Comparison of ENCODE assay signal across 26 cellular contexts in the genomic region with DNA sequence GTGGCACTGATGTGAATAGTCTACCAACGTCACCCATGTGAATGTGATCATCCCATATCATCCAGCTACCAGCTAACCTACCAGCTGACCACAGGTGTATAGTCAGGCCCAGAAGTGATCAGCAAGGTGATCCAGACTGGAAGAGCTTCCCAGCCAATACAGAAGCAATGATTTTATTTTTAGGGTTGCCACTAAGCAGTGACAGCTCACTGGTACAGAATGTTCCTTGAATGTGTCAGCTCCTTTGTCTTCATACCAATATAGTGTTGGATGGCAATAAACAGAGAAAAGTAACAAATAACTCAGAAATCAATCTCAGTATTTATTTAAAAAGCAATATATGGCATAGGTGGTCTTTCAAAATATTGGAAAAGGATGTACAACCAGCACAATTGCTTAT.
DNase-seq lines count a peak whose midpoint lies in the region; ATAC-seq, FAIRE-seq and TF ChIP-seq lines count a peak whose summit lies in the region.
"Had no signal": no experiment of that assay in that cellular context is flagged by ENCODE, and none has a peak within 500 bp of the region (broad histone marks: within the 10 kb centered on the region; RNA-seq: fewer than 3 reads in every experiment).

No MANE protein-coding gene starts in this region.

- in situ Hi-C loops in mammary epithelial cell (cut with MboI; ENCODE audit: low sequenced_read_pairs in 2 of 2), result no loop called here

- no peak overlapping the region for H2AFZ ChIP-seq in mammary epithelial cell (ENCODE audit: low read depth, low read length)
- H2AFZ ChIP-seq: GM23248 had no signal

- H3K9me3 Mint-ChIP-seq in MCF 10A (ENCODE audit: unreplicated experiment), result no peaks in the 10 kb centered on the region
- H3K9me3 Mint-ChIP-seq: CD4-positive, alpha-beta T cell had no signal

- intact Hi-C loops in MCF 10A (cut with micrococcal nuclease), result no loop called here
- intact Hi-C loops in mammary epithelial cell (cut with micrococcal nuclease), result no loop called here
- intact Hi-C loops in A673 (cut with micrococcal nuclease; ENCODE audit: unreplicated experiment), result loop anchor here (5.0 kb wide), 2 partner anchors 522 to 817 kb away; no protein-coding TSS in a partner anchor
- intact Hi-C loops in pancreas (cut with DNase I), result no loop called here

- no peaks in the 10 kb centered on the region for H3K27me3 Mint-ChIP-seq in MCF 10A (ENCODE audit: insufficient read depth, unreplicated experiment)

- H3K4me1 ChIP-seq in mammary epithelial cell (ENCODE audit: insufficient read depth, low read length), result no peaks in the 10 kb centered on the region
- peaks cover 67% of the 10 kb centered on the region for H3K4me1 ChIP-seq in A673 (ENCODE audit: insufficient read depth, low read length, poor library complexity, severe bottlenecking)
- H3K4me1 ChIP-seq in upper lobe of left lung, result no peaks in the 10 kb centered on the region
- peaks cover 0 to 4% (median 0%) of the 10 kb centered on the region in 3 donors for H3K4me1 ChIP-seq in pancreas
- H3K4me1 ChIP-seq: BE2C; BLaER1 treated with 17β-estradiol and CSF1 and Interleukin-3, amounts not matched to agents 10 nM and 100 nM had no signal

- CTCF ChIA-PET in MCF 10A (lab: Yijun Ruan, JAX) (interaction anchor here (0.6 to 1.1 kb wide), 2 partner anchors 10 to 385 kb away, joined by 3 read pairs; no protein-coding TSS in a partner anchor), mammary epithelial cell (lab: Charles Lee; ENCODE audit: low non-redundant PET) (no interaction called here), A673 (lab: Charles Lee) (no interaction called here)

- TF ChIP-seq CTCF in MCF 10A (IDR thresholded peaks at IDR 0.05; ENCODE audit: unreplicated experiment) (no peak), mammary epithelial cell (conservative IDR thresholded peaks at IDR 0.05 in 1 of 2, IDR thresholded peaks at IDR 0.05 in 1 of 2; ENCODE audit: extremely low read depth in 1 of 2, insufficient read depth in 1 of 2, low read depth in 1 of 2, low read length in 2 of 2) (no peak), A673 (conservative IDR thresholded peaks at IDR 0.05; ENCODE audit: low read depth, low read length) (no peak), upper lobe of left lung (IDR thresholded peaks at IDR 0.05) (no peak), pancreas (IDR thresholded peaks at IDR 0.05) (no peak)

- ATAC-seq in upper lobe of left lung (ENCODE audit: low FRiP score in 2 of 2) (no peak), pancreas (no peak)
- ATAC-seq: GM12878 had no signal

- H3K4me1 Mint-ChIP-seq in MCF 10A (ENCODE audit: insufficient read depth, unreplicated experiment), result no peaks in the 10 kb centered on the region
- H3K4me1 Mint-ChIP-seq: CD14-positive monocyte; CD8-positive, alpha-beta memory T cell had no signal

- BruUV-seq in MCF 10A (replicated peaks; lab: Mats Ljungman, UMichigan), result no TSS peak
- BruUV-seq in mammary epithelial cell (replicated peaks; lab: Mats Ljungman, UMichigan), result no TSS peak
- TSS peak; percentile 68 for BruUV-seq in A673 (replicated peaks; lab: Mats Ljungman, UMichigan)

- H3K4me3 ChIP-seq in mammary epithelial cell (replicated peaks in 1 of 3; ENCODE audit: insufficient read depth in 1 of 3, low read depth in 2 of 3, low read length in 3 of 3), result no peak overlapping the region
- H3K4me3 ChIP-seq in A673 (ENCODE audit: low read depth, low read length, poor library complexity, severe bottlenecking), result no peak overlapping the region
- no peak overlapping the region for H3K4me3 ChIP-seq in upper lobe of left lung
- no peak overlapping the region for H3K4me3 ChIP-seq in pancreas
- H3K4me3 ChIP-seq: BLaER1 treated with 17β-estradiol and CSF1 and Interleukin-3, amounts not matched to agents 10 nM and 100 nM; GM12878; GM23248 had no signal

- WGBS in mammary epithelial cell (ENCODE audit: low coverage, missing lambda C conversion rate), result 88% methylated on average over 1 of the region's 1 CpG
- whole genome bisulfite sequencing in upper lobe of left lung, 2 donors, result 79 to 92% methylated on average over 1 of the region's 1 CpG
- 77 to 80% methylated on average over 1 of the region's 1 CpG for WGBS in pancreas, 2 donors

- H3K9me3 ChIP-seq in mammary epithelial cell (replicated peaks; ENCODE audit: insufficient read depth, low read length) (no peaks in the 10 kb centered on the region), A673 (ENCODE audit: low read depth, low read length, poor library complexity, severe bottlenecking) (no peaks in the 10 kb centered on the region), upper lobe of left lung (no peaks in the 10 kb centered on the region), pancreas (no peaks in the 10 kb centered on the region)
- H3K9me3 ChIP-seq: BE2C; BLaER1 treated with 17β-estradiol and CSF1 and Interleukin-3, amounts not matched to agents 10 nM and 100 nM had no signal

- no peak for TF ChIP-seq POLR2A in upper lobe of left lung (IDR thresholded peaks at IDR 0.05)

- POLR2A ChIA-PET in MCF 10A (lab: Yijun Ruan, JAX), result interaction anchor here (0.5 to 0.6 kb wide), 2 partner anchors 18 to 363 kb away, joined by 3 to 4 read pairs; no protein-coding TSS in a partner anchor
- POLR2A ChIA-PET in A673 (lab: Charles Lee; ENCODE audit: low non-redundant PET), result no interaction called here

- no peak overlapping the region for H3K4me2 ChIP-seq in mammary epithelial cell (ENCODE audit: insufficient read depth, low read depth, low read length)
- H3K4me2 ChIP-seq: BLaER1 treated with 17β-estradiol and CSF1 and Interleukin-3, amounts not matched to agents 10 nM and 100 nM had no signal

- H3K36me3 Mint-ChIP-seq in MCF 10A (ENCODE audit: insufficient read depth, unreplicated experiment), result no peaks in the 10 kb centered on the region
- H3K36me3 Mint-ChIP-seq: CD14-positive monocyte; CD8-positive, alpha-beta memory T cell had no signal

- no peak for FAIRE-seq in pancreas (lab: Jason Lieb, UNC)
- FAIRE-seq: A204.1, D721Med, GM12878, GM19239, H1 had no signal

- no peak for TF ChIP-seq EP300 in upper lobe of left lung (IDR thresholded peaks at IDR 0.05)

- H3K4me3 Mint-ChIP-seq in MCF 10A (ENCODE audit: unreplicated experiment), result no peak overlapping the region
- H3K4me3 Mint-ChIP-seq: CD14-positive monocyte; CD4-positive, alpha-beta T cell; CD8-positive, alpha-beta memory T cell had no signal

- H3K79me2 ChIP-seq in mammary epithelial cell (ENCODE audit: insufficient read depth, low read length), result no peaks in the 10 kb centered on the region

- H3K36me3 ChIP-seq in mammary epithelial cell (ENCODE audit: insufficient read depth, low read length) (no peaks in the 10 kb centered on the region), A673 (ENCODE audit: insufficient read depth, low read length, poor library complexity, severe bottlenecking) (no peaks in the 10 kb centered on the region), upper lobe of left lung (no peaks in the 10 kb centered on the region), pancreas (no peaks in the 10 kb centered on the region)
- H3K36me3 ChIP-seq: BE2C; BLaER1 treated with 17β-estradiol and CSF1 and Interleukin-3, amounts not matched to agents 10 nM and 100 nM had no signal

- H3K27ac ChIP-seq in mammary epithelial cell (ENCODE audit: insufficient read depth, low read depth, low read length) (no peak overlapping the region), A673 (ENCODE audit: low read depth, low read length, poor library complexity, severe bottlenecking) (peak overlapping the region; percentile 97), upper lobe of left lung (no peak overlapping the region), pancreas (no peak overlapping the region)
- H3K27ac ChIP-seq: 22Rv1; BLaER1 treated with 17β-estradiol and CSF1 and Interleukin-3, amounts not matched to agents 10 nM and 100 nM; GM23248 had no signal

- dilution Hi-C loops in mammary epithelial cell (cut with HindIII; ENCODE audit: low sequenced_read_pairs), result no loop called here

- H3K27ac Mint-ChIP-seq in MCF 10A (ENCODE audit: low read depth, unreplicated experiment), result peak overlapping the region; percentile 8
- H3K27ac Mint-ChIP-seq: CD14-positive monocyte; CD4-positive, alpha-beta T cell; CD8-positive, alpha-beta memory T cell had no signal

- H4K20me1 ChIP-seq in mammary epithelial cell (ENCODE audit: insufficient read depth, low read length), result no peaks in the 10 kb centered on the region
- H4K20me1 ChIP-seq: BLaER1 treated with 17β-estradiol and CSF1 and Interleukin-3, amounts not matched to agents 10 nM and 100 nM had no signal

- DNase-seq in MCF 10A (ENCODE audit: unreplicated experiment) (no peak), mammary epithelial cell (no peak), A673 (ENCODE audit: low spot score) (no peak), kidney tubule cell (ENCODE audit: low spot score) (peak; percentile 4), upper lobe of left lung (no peak), pancreas (no peak)
- DNase-seq: ACHN; AML-193; BE2C; CD4-positive, alpha-beta T cell; CD8-positive, alpha-beta memory T cell; DMS 273 treated with DMSO at 0.1 percent for 48 hours; DMS79; EL; GDM1; GM23248; H7; HCEC 1CT had no signal

- H3K27me3 ChIP-seq in mammary epithelial cell (ENCODE audit: insufficient read depth, low read length) (no peaks in the 10 kb centered on the region), A673 (replicated peaks; ENCODE audit: insufficient read depth, low read depth, low read length, poor library complexity) (no peaks in the 10 kb centered on the region), upper lobe of left lung (no peaks in the 10 kb centered on the region), pancreas (no peaks in the 10 kb centered on the region)
- H3K27me3 ChIP-seq: BE2C; BLaER1 treated with 17β-estradiol and CSF1 and Interleukin-3, amounts not matched to agents 10 nM and 100 nM had no signal

- H3K9ac ChIP-seq in mammary epithelial cell (ENCODE audit: insufficient read depth, low read length), result no peak overlapping the region
- H3K9ac ChIP-seq: BLaER1 treated with 17β-estradiol and CSF1 and Interleukin-3, amounts not matched to agents 10 nM and 100 nM; GM23248 had no signal
